ENCODE assay signal across 24 cellular contexts in the genomic region with DNA sequence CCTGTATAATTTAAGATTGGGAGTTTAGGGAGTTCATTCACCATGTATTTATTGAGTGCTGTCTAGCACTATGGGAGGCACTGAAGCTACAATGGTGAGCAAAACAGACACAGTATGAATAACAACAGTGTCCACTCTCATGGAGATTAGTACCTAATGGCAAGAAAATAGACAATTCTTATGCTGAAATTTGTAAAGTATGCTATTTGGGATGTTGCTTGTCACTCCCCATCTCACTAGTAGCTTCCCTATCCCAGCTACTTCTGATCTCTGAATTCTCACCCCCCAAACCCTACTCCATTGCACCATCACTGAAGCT. TPM values are rescaled to one million over a fixed set of nuclear protein-coding genes. Genes with fewer than 3 reads are reported as not detected.
DNase-seq lines count a peak whose midpoint lies in the region; ATAC-seq and TF ChIP-seq lines count a peak whose summit lies in the region.
"Had no signal": no experiment of that assay in that cellular context is flagged by ENCODE, and none has a peak within 500 bp of the region (broad histone marks: within the 10 kb centered on the region; RNA-seq: fewer than 3 reads in every experiment).

No MANE protein-coding gene starts in this region.

- peaks cover 38% of the 10 kb centered on the region for H3K36me3 Mint-ChIP-seq in CD4-positive, alpha-beta T cell (ENCODE audit: low read depth)
- no peaks in the 10 kb centered on the region for H3K36me3 Mint-ChIP-seq in HFFc6 (ENCODE audit: low read depth)
- H3K36me3 Mint-ChIP-seq in brain = peaks cover 21% of the 10 kb centered on the region
- peaks cover 43% of the 10 kb centered on the region for H3K36me3 Mint-ChIP-seq in nephron (ENCODE audit: low read depth)

- H4K5ac ChIP-seq in mesendoderm (ENCODE audit: low read length) = no peak overlapping the region

- intact Hi-C loops in CD4-positive, alpha-beta T cell (cut with DNase I, micrococcal nuclease) = loop anchor here in 1 of 2 experiments (10.0 kb wide), 1 partner anchor 718 kb away; a partner anchor contains a TSS

- H4K8ac ChIP-seq in mesendoderm (ENCODE audit: low read depth, low read length) = no peak overlapping the region

- H3K4me2 ChIP-seq in mesendoderm (ENCODE audit: low read length) = no peak overlapping the region

- H3K9ac ChIP-seq in mesendoderm (ENCODE audit: low read length) = no peak overlapping the region

- H3K36me3 ChIP-seq in mesendoderm (ENCODE audit: control insufficient read depth, insufficient read depth, low read length) = peaks cover under 1% of the 10 kb centered on the region

- no peak for DNase-seq in CD4-positive, alpha-beta T cell
- DNase-seq in HFFc6 (no peak), DMS114 treated with DMSO at 0.1 percent for 48 hours (lab: John Stamatoyannopoulos, UW; ENCODE audit: unreplicated experiment) (no peak), iPS-NIHi7 (ENCODE audit: extremely low spot score) (no peak), mesendoderm (no peak)
- DNase-seq: activated CD4-positive, alpha-beta T cell treated with anti-CD3 and anti-CD28 coated beads for 1 hour; activated naive CD4-positive, alpha-beta T cell treated with anti-CD3 and anti-CD28 coated beads, Interleukin-2, amount 10 ng/mL, durations not matched to agents 7 days and 5 days; anterior cingulate cortex; central memory CD4-positive, alpha-beta T cell; DMS79 treated with DMSO at 0.1 percent for 48 hours; head of caudate nucleus; Karpas-422; NCI-H1092; NCI-H1930; NCI-H226; NCI-H774; occipital lobe; small intestine; stimulated activated CD4-positive, alpha-beta T cell treated with anti-CD3 and anti-CD28 coated beads, Interleukin-2, amount 100 ng/mL, for 24 hours; stimulated activated naive B cell treated with anti-CD40 and anti-IgM and Interleukin-4, amounts not matched to agents 10 μg/mL and 1 μg/mL and 100 μg/mL, for 72 hours had no signal

- H3K56ac ChIP-seq in mesendoderm (ENCODE audit: low read length) = no peak overlapping the region

- no peak for TF ChIP-seq CTCF in CD4-positive, alpha-beta T cell (IDR thresholded peaks at IDR 0.05)
- TF ChIP-seq CTCF in HFFc6 (IDR thresholded peaks at IDR 0.05) = no peak
- no peak for TF ChIP-seq CTCF in brain (conservative IDR thresholded peaks at IDR 0.05)
- TF ChIP-seq CTCF in nephron (IDR thresholded peaks at IDR 0.05; ENCODE audit: unreplicated experiment in 3 of 3) = no peak

- peaks cover 20% of the 10 kb centered on the region for H3K79me2 ChIP-seq in mesendoderm (ENCODE audit: control insufficient read depth, insufficient read depth, low read length)

- POLR2A ChIA-PET in CD4-positive, alpha-beta T cell (lab: Charles Lee) = interaction anchor here (0.6 to 2.2 kb wide), 8 partner anchors 9 to 1422 kb away, joined by 3 to 11 read pairs (median 3); a partner anchor contains a TSS

- no peaks in the 10 kb centered on the region for H3K9me3 Mint-ChIP-seq in CD4-positive, alpha-beta T cell
- H3K9me3 Mint-ChIP-seq in HFFc6 = no peaks in the 10 kb centered on the region
- H3K9me3 Mint-ChIP-seq in brain = no peaks in the 10 kb centered on the region
- H3K9me3 Mint-ChIP-seq in nephron = no peaks in the 10 kb centered on the region
- H3K9me3 Mint-ChIP-seq: activated naive CD4-positive, alpha-beta T cell treated with anti-CD3 and anti-CD28 coated beads, Interleukin-2, amount 10 ng/mL, durations not matched to agents 7 days and 5 days; stimulated activated naive B cell treated with anti-CD40 and anti-IgM and Interleukin-4, amounts not matched to agents 10 μg/mL and 1 μg/mL and 100 μg/mL, for 72 hours had no signal

- H3K27ac ChIP-seq in CD4-positive, alpha-beta T cell (ENCODE audit: low read depth, low read length) = peak overlapping the region; percentile 34
- H3K27ac ChIP-seq in mesendoderm (ENCODE audit: low read depth, low read length) = no peak overlapping the region

- no peak overlapping the region for H3K18ac ChIP-seq in mesendoderm (ENCODE audit: low read length)

- peaks cover 45% of the 10 kb centered on the region for H3K4me1 Mint-ChIP-seq in CD4-positive, alpha-beta T cell (ENCODE audit: low read depth)
- peaks cover 43% of the 10 kb centered on the region for H3K4me1 Mint-ChIP-seq in HFFc6 (ENCODE audit: low read depth)
- peaks cover 50% of the 10 kb centered on the region for H3K4me1 Mint-ChIP-seq in brain
- peaks cover 52% of the 10 kb centered on the region for H3K4me1 Mint-ChIP-seq in nephron

- CTCF ChIA-PET in CD4-positive, alpha-beta T cell (lab: Charles Lee) = interaction anchor here (0.9 to 1.6 kb wide), 4 partner anchors 8 to 179 kb away, joined by 3 to 6 read pairs (median 4); no protein-coding TSS in a partner anchor

- no peak overlapping the region for H3K23ac ChIP-seq in mesendoderm (ENCODE audit: low read length)

- H3K4me3 Mint-ChIP-seq in CD4-positive, alpha-beta T cell = no peak overlapping the region
- H3K4me3 Mint-ChIP-seq in HFFc6 = no peak overlapping the region
- H3K4me3 Mint-ChIP-seq in brain = peak overlapping the region in 3 of 5 experiments; percentile 93 to 94 (median 93)
- peak overlapping the region in 2 of 3 experiments; percentile 24 to 91 for H3K4me3 Mint-ChIP-seq in nephron
- H3K4me3 Mint-ChIP-seq: activated naive CD4-positive, alpha-beta T cell treated with anti-CD3 and anti-CD28 coated beads, Interleukin-2, amount 10 ng/mL, durations not matched to agents 7 days and 5 days had no signal

- no peak overlapping the region for H3K4me3 ChIP-seq in mesendoderm (ENCODE audit: low read length)
- H3K4me3 ChIP-seq: thoracic aorta had no signal

- H3K79me1 ChIP-seq in mesendoderm (ENCODE audit: low read length) = peaks cover 16% of the 10 kb centered on the region

- no peak overlapping the region for H2BK5ac ChIP-seq in mesendoderm (ENCODE audit: low read length)

- H2BK15ac ChIP-seq in mesendoderm (replicated peaks; ENCODE audit: low read depth) = no peak overlapping the region

- H3K9me3 ChIP-seq in CD4-positive, alpha-beta T cell (ENCODE audit: control insufficient read depth, low read length) = no peaks in the 10 kb centered on the region
- H3K9me3 ChIP-seq: thoracic aorta had no signal

- no peaks in the 10 kb centered on the region for H3K27me3 ChIP-seq in CD4-positive, alpha-beta T cell (ENCODE audit: control insufficient read depth, insufficient read depth, low read length)
- H3K27me3 ChIP-seq in mesendoderm (ENCODE audit: insufficient read depth, low read length, poor library complexity) = no peaks in the 10 kb centered on the region

- H3K27me3 Mint-ChIP-seq in CD4-positive, alpha-beta T cell = no peaks in the 10 kb centered on the region
- H3K27me3 Mint-ChIP-seq in HFFc6 (ENCODE audit: insufficient read depth) = peaks cover under 1% of the 10 kb centered on the region
- H3K27me3 Mint-ChIP-seq in brain = peaks cover 7% of the 10 kb centered on the region
- no peaks in the 10 kb centered on the region for H3K27me3 Mint-ChIP-seq in nephron (ENCODE audit: low read depth)

- peak overlapping the region; percentile 72 for H3K27ac Mint-ChIP-seq in CD4-positive, alpha-beta T cell
- H3K27ac Mint-ChIP-seq in HFFc6 (peak overlapping the region; percentile 22; the same call in 1 of the 2 replicates), brain (peak overlapping the region in 4 of 5 experiments; percentile 91 to 97 (median 94)), nephron (peak overlapping the region; percentile 81 to 96 (median 88))
- H3K27ac Mint-ChIP-seq: stimulated activated naive B cell treated with anti-CD40 and anti-IgM and Interleukin-4, amounts not matched to agents 10 μg/mL and 1 μg/mL and 100 μg/mL, for 72 hours had no signal

- no peak overlapping the region for H3K4ac ChIP-seq in mesendoderm (ENCODE audit: low read depth, low read length)

- no peak for ATAC-seq in CD4-positive, alpha-beta T cell (ENCODE audit: poor library complexity)
- ATAC-seq in GM19035 (IDR thresholded peaks at IDR 0.05; ENCODE audit: unreplicated experiment) = no peak
- ATAC-seq: stimulated activated naive B cell treated with anti-CD40 and anti-IgM and Interleukin-4, amounts not matched to agents 10 μg/mL and 1 μg/mL and 100 μg/mL, for 72 hours had no signal

- H2AK5ac ChIP-seq in mesendoderm (ENCODE audit: low read length) = no peak overlapping the region

- H2BK120ac ChIP-seq in mesendoderm (ENCODE audit: low read depth, low read length) = no peak overlapping the region

- peaks cover 16% of the 10 kb centered on the region for H3K4me1 ChIP-seq in mesendoderm (ENCODE audit: control insufficient read depth, low read depth, low read length)

RNA-seq across cellular contexts. Expression of a gene that starts 4.0 kb away (rescaled TPM):
- 1 to 10 TPM; 4.4 to 6.6 TPM for total RNA-seq in CD4-positive, alpha-beta T cell
- 10 to 100 TPM; 15.8 to 25.9 (median 16.9) TPM for total RNA-seq in HFFc6 (2021; fragmentation: NEBNext Ultra II Directional; extraction: Animal tissue kit (Norgen Biotek cat#: 25700))
- polyA plus RNA-seq in brain (ENCODE audit: insufficient read depth, low read depth, low replicate concordance) = 26.9 TPM
- 6.5 TPM for polyA plus RNA-seq in mesendoderm (2013, experiment 1 of 2)
- 7.0 TPM for polyA plus RNA-seq in mesendoderm (2013, experiment 2 of 2)

RNA-seq across cellular contexts. Expression of a gene that starts 18.1 kb away (rescaled TPM):
- 10 to 100 TPM; 34.0 to 36.4 TPM for total RNA-seq in CD4-positive, alpha-beta T cell
- total RNA-seq in HFFc6 (2021; fragmentation: NEBNext Ultra II Directional; extraction: Animal tissue kit (Norgen Biotek cat#: 25700)) = 1,000 to 10,000 TPM; 1,860 to 2,483 (median 2,072) TPM
- 568 TPM for polyA plus RNA-seq in brain (ENCODE audit: insufficient read depth, low read depth, low replicate concordance)
- 760 TPM for polyA plus RNA-seq in mesendoderm (2013, experiment 1 of 2)
- polyA plus RNA-seq in mesendoderm (2013, experiment 2 of 2) = 752 TPM

RNA-seq across cellular contexts. Expression of a gene that starts 26.7 kb away (rescaled TPM):
- total RNA-seq in CD4-positive, alpha-beta T cell = 1 to 10 TPM; 8.8 TPM
- 10 to 100 TPM in 2 of 6 experiments, 1 to 10 TPM in 4; 6.6 to 13.2 (median 7.8) TPM for total RNA-seq in HFFc6 (2021; fragmentation: NEBNext Ultra II Directional; extraction: Animal tissue kit (Norgen Biotek cat#: 25700))
- polyA plus RNA-seq in brain (ENCODE audit: insufficient read depth, low read depth, low replicate concordance) = 2.0 TPM
- polyA plus RNA-seq in mesendoderm (2013, experiment 1 of 2) = 2.5 TPM
- 2.0 TPM for polyA plus RNA-seq in mesendoderm (2013, experiment 2 of 2)

RNA-seq across cellular contexts. Expression of a gene that starts 31.0 kb away (rescaled TPM):
- total RNA-seq in CD4-positive, alpha-beta T cell = 10 to 100 TPM; 34.8 to 36.9 TPM
- total RNA-seq in HFFc6 (2021; fragmentation: NEBNext Ultra II Directional; extraction: Animal tissue kit (Norgen Biotek cat#: 25700)) = 100 to 1,000 TPM in 4 of 6 experiments, 10 to 100 TPM in 2; 87.4 to 113 (median 104) TPM
- polyA plus RNA-seq in brain (ENCODE audit: insufficient read depth, low read depth, low replicate concordance) = 257 TPM
- 63.3 TPM for polyA plus RNA-seq in mesendoderm (2013, experiment 1 of 2)
- polyA plus RNA-seq in mesendoderm (2013, experiment 2 of 2) = 65.5 TPM

RNA-seq across cellular contexts. Expression of a gene that starts 39.2 kb away (rescaled TPM):
- total RNA-seq in CD4-positive, alpha-beta T cell = 1 to 10 TPM; 1.2 to 1.6 TPM
- total RNA-seq in HFFc6 (2021; fragmentation: NEBNext Ultra II Directional; extraction: Animal tissue kit (Norgen Biotek cat#: 25700)) = 1 to 10 TPM in 4 of 6 experiments, under 1 TPM in 2; 0.95 to 2.3 (median 1.2) TPM
- polyA plus RNA-seq in brain (ENCODE audit: insufficient read depth, low read depth, low replicate concordance) = 17.4 TPM
- 20.8 TPM for polyA plus RNA-seq in mesendoderm (2013, experiment 1 of 2)
- 20.1 TPM for polyA plus RNA-seq in mesendoderm (2013, experiment 2 of 2)

Comparison
In these comparisons a context has a peak if more than half of its experiments do, and no peak if none do; other contexts are left out.
1. H3K27ac Mint-ChIP-seq: peak in every context shown above with its lines; median percentile 94 in brain; 88 in nephron; 72 in CD4-positive, alpha-beta T cell; 22 in HFFc6.
2. H3K4me3 Mint-ChIP-seq: peak in brain (3 of 5) and nephron (2 of 3); none in CD4-positive, alpha-beta T cell (single experiment) and HFFc6 (single experiment).
3. RNA of a gene that starts 18.1 kb away (total RNA-seq): 1,860 to 2,483 TPM in HFFc6; 34.0 to 36.4 TPM in CD4-positive, alpha-beta T cell; every median in the first group is over 10 times any median in the second.